In the genomic region with DNA sequence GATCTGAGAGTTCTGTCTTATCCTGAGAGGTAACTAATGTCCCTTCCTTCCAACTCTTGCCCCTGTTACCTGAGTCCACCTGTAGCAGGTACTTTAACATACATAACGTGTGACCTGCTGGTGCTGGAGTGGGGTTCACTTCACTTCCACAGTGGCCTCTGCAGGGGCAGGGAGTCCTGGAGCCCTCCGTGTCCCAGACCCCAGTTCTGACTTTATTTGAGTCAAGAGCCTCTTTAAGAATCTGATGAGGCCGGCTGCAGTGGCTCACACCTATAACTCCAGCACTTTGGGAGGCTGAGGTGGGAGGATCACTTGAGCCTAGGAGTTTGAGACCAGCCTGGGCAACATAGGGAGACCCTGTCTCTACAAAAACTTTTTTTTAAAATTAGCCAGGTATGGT, we compare ENCODE assay signal across 14 cellular contexts.
DNase-seq lines count a peak whose midpoint lies in the region; ATAC-seq and TF ChIP-seq lines count a peak whose summit lies in the region.
"Had no signal": no experiment of that assay in that cellular context is flagged by ENCODE, and none has a peak within 500 bp of the region (broad histone marks: within the 10 kb centered on the region; RNA-seq: fewer than 3 reads in every experiment).

No MANE protein-coding gene starts in this region.

- no peaks in the 10 kb centered on the region for H3K27me3 ChIP-seq in RWPE2 (ENCODE audit: insufficient read depth, poor library complexity, severe bottlenecking)

- no peak for TF ChIP-seq CTCF in activated CD8-positive, alpha-beta T cell treated with anti-CD3 and anti-CD28 coated beads for 36 hours (IDR thresholded peaks at IDR 0.05)
- TF ChIP-seq CTCF in RWPE2 (IDR thresholded peaks at IDR 0.05; ENCODE audit: poor library complexity, severe bottlenecking) (no peak), chondrocyte (IDR thresholded peaks at IDR 0.05) (no peak), omental fat pad (IDR thresholded peaks at IDR 0.05) (no peak)

- DNase-seq in activated CD8-positive, alpha-beta T cell treated with anti-CD3 and anti-CD28 coated beads, Interleukin-2, amount 10 ng/mL, durations not matched to agents 7 days and 5 days: peak; percentile 3
- no peak for DNase-seq in activated CD8-positive, alpha-beta T cell treated with anti-CD3 and anti-CD28 coated beads for 36 hours
- DNase-seq in RWPE2 (ENCODE audit: low spot score) (peak; percentile 21), chondrocyte (ENCODE audit: low spot score) (peak; percentile 51), omental fat pad (ENCODE audit: low spot score) (peak; percentile 6), NCI-H2107 (lab: John Stamatoyannopoulos, UW) (no peak)
- DNase-seq in activated T-cell treated with anti-CD3 and anti-CD28 coated beads, Interleukin-2, amount 50 U/mL, for 24 hours: no peak
- DNase-seq in activated CD4-positive, CD25-positive, alpha-beta regulatory T cell treated with anti-CD3 and anti-CD28 coated beads, Interleukin-2, amount 50 U/mL, for 72 hours: no peak
- DNase-seq: COR-L47, NCI-H1417 treated with DMSO at 0.1 percent for 48 hours, NCI-H2029, NCI-H524 had no signal

- no peaks in the 10 kb centered on the region for H3K36me3 Mint-ChIP-seq in activated CD8-positive, alpha-beta T cell treated with anti-CD3 and anti-CD28 coated beads, Interleukin-2, amount 10 ng/mL, durations not matched to agents 7 days and 5 days (ENCODE audit: low read depth)
- no peaks in the 10 kb centered on the region for H3K36me3 Mint-ChIP-seq in activated CD8-positive, alpha-beta T cell treated with anti-CD3 and anti-CD28 coated beads for 36 hours (ENCODE audit: low read depth)
- no peaks in the 10 kb centered on the region for H3K36me3 Mint-ChIP-seq in chondrocyte (ENCODE audit: low read depth)
- no peaks in the 10 kb centered on the region for H3K36me3 Mint-ChIP-seq in activated T-cell treated with anti-CD3 and anti-CD28 coated beads, Interleukin-2, amount 50 U/mL, for 24 hours (ENCODE audit: low read depth)
- H3K36me3 Mint-ChIP-seq: IgD-negative memory B cell had no signal

- no peaks in the 10 kb centered on the region for H3K9me3 Mint-ChIP-seq in activated CD8-positive, alpha-beta T cell treated with anti-CD3 and anti-CD28 coated beads, Interleukin-2, amount 10 ng/mL, durations not matched to agents 7 days and 5 days (ENCODE audit: insufficient read depth)
- H3K9me3 Mint-ChIP-seq in activated CD8-positive, alpha-beta T cell treated with anti-CD3 and anti-CD28 coated beads for 36 hours: no peaks in the 10 kb centered on the region
- peaks cover 8% of the 10 kb centered on the region for H3K9me3 Mint-ChIP-seq in chondrocyte (ENCODE audit: low read depth)
- no peaks in the 10 kb centered on the region for H3K9me3 Mint-ChIP-seq in activated T-cell treated with anti-CD3 and anti-CD28 coated beads, Interleukin-2, amount 50 U/mL, for 24 hours

- H3K27ac Mint-ChIP-seq in activated CD8-positive, alpha-beta T cell treated with anti-CD3 and anti-CD28 coated beads, Interleukin-2, amount 10 ng/mL, durations not matched to agents 7 days and 5 days: no peak overlapping the region
- no peak overlapping the region for H3K27ac Mint-ChIP-seq in activated CD8-positive, alpha-beta T cell treated with anti-CD3 and anti-CD28 coated beads for 36 hours
- no peak overlapping the region for H3K27ac Mint-ChIP-seq in chondrocyte (ENCODE audit: unreplicated experiment)
- H3K27ac Mint-ChIP-seq in activated T-cell treated with anti-CD3 and anti-CD28 coated beads, Interleukin-2, amount 50 U/mL, for 24 hours: no peak overlapping the region
- H3K27ac Mint-ChIP-seq: IgD-negative memory B cell had no signal

- no peaks in the 10 kb centered on the region for H3K9me3 ChIP-seq in RWPE2 (ENCODE audit: severe bottlenecking)

- intact Hi-C loops in activated CD8-positive, alpha-beta T cell treated with anti-CD3 and anti-CD28 coated beads for 36 hours (cut with micrococcal nuclease): loop anchor here (10.0 kb wide), 1 partner anchor 65 kb away; no protein-coding TSS in a partner anchor

- H3K4me3 Mint-ChIP-seq in activated CD8-positive, alpha-beta T cell treated with anti-CD3 and anti-CD28 coated beads, Interleukin-2, amount 10 ng/mL, durations not matched to agents 7 days and 5 days: no peak overlapping the region
- H3K4me3 Mint-ChIP-seq in activated CD8-positive, alpha-beta T cell treated with anti-CD3 and anti-CD28 coated beads for 36 hours: no peak overlapping the region
- H3K4me3 Mint-ChIP-seq in chondrocyte (ENCODE audit: unreplicated experiment): no peak overlapping the region
- no peak overlapping the region for H3K4me3 Mint-ChIP-seq in activated T-cell treated with anti-CD3 and anti-CD28 coated beads, Interleukin-2, amount 50 U/mL, for 24 hours
- H3K4me3 Mint-ChIP-seq: IgD-negative memory B cell had no signal

- POLR2A ChIA-PET in activated CD8-positive, alpha-beta T cell treated with anti-CD3 and anti-CD28 coated beads, Interleukin-2, amount 10 ng/mL, durations not matched to agents 7 days and 5 days (lab: Charles Lee): no interaction called here
- POLR2A ChIA-PET in activated CD8-positive, alpha-beta T cell treated with anti-CD3 and anti-CD28 coated beads for 36 hours (lab: Charles Lee): no interaction called here

- no peak overlapping the region for H3K4me3 ChIP-seq in RWPE2 (ENCODE audit: severe bottlenecking)

- H3K27me3 Mint-ChIP-seq in activated CD8-positive, alpha-beta T cell treated with anti-CD3 and anti-CD28 coated beads, Interleukin-2, amount 10 ng/mL, durations not matched to agents 7 days and 5 days (ENCODE audit: low read depth): peaks cover 5% of the 10 kb centered on the region
- H3K27me3 Mint-ChIP-seq in activated CD8-positive, alpha-beta T cell treated with anti-CD3 and anti-CD28 coated beads for 36 hours: no peaks in the 10 kb centered on the region
- H3K27me3 Mint-ChIP-seq in chondrocyte (ENCODE audit: low read depth): no peaks in the 10 kb centered on the region
- H3K27me3 Mint-ChIP-seq in activated T-cell treated with anti-CD3 and anti-CD28 coated beads, Interleukin-2, amount 50 U/mL, for 24 hours: no peaks in the 10 kb centered on the region
- H3K27me3 Mint-ChIP-seq: IgD-negative memory B cell had no signal

- no peaks in the 10 kb centered on the region for H3K4me1 Mint-ChIP-seq in activated CD8-positive, alpha-beta T cell treated with anti-CD3 and anti-CD28 coated beads, Interleukin-2, amount 10 ng/mL, durations not matched to agents 7 days and 5 days (ENCODE audit: low read depth)
- no peaks in the 10 kb centered on the region for H3K4me1 Mint-ChIP-seq in activated CD8-positive, alpha-beta T cell treated with anti-CD3 and anti-CD28 coated beads for 36 hours (ENCODE audit: low read depth)
- H3K4me1 Mint-ChIP-seq in chondrocyte (ENCODE audit: low read depth): peaks cover 12% of the 10 kb centered on the region
- no peaks in the 10 kb centered on the region for H3K4me1 Mint-ChIP-seq in activated T-cell treated with anti-CD3 and anti-CD28 coated beads, Interleukin-2, amount 50 U/mL, for 24 hours (ENCODE audit: low read depth)

- no peaks in the 10 kb centered on the region for H3K4me1 ChIP-seq in RWPE2 (ENCODE audit: insufficient read depth, poor library complexity, severe bottlenecking)

- no peak for ATAC-seq in activated CD8-positive, alpha-beta T cell treated with anti-CD3 and anti-CD28 coated beads, Interleukin-2, amount 10 ng/mL, durations not matched to agents 7 days and 5 days
- ATAC-seq in activated CD8-positive, alpha-beta T cell treated with anti-CD3 and anti-CD28 coated beads for 36 hours: no peak
- ATAC-seq in RWPE2 (ENCODE audit: low read depth) (no peak), omental fat pad (ENCODE audit: low FRiP score) (no peak)

- H3K27ac ChIP-seq in RWPE2 (ENCODE audit: poor library complexity, severe bottlenecking): no peak overlapping the region
- H3K27ac ChIP-seq: 22Rv1 had no signal

- CTCF ChIA-PET in activated CD8-positive, alpha-beta T cell treated with anti-CD3 and anti-CD28 coated beads, Interleukin-2, amount 10 ng/mL, durations not matched to agents 7 days and 5 days (lab: Charles Lee): no interaction called here
- CTCF ChIA-PET in activated CD8-positive, alpha-beta T cell treated with anti-CD3 and anti-CD28 coated beads for 36 hours (lab: Charles Lee): no interaction called here

- no peaks in the 10 kb centered on the region for H3K36me3 ChIP-seq in RWPE2 (ENCODE audit: low read depth)

Comparison
In these comparisons a context has a peak if more than half of its experiments do, and no peak if none do; other contexts are left out.
1. DNase-seq: peak in activated CD8-positive, alpha-beta T cell treated with anti-CD3 and anti-CD28 coated beads, Interleukin-2, amount 10 ng/mL, durations not matched to agents 7 days and 5 days (single experiment), RWPE2 (single experiment), chondrocyte (single experiment) and omental fat pad (single experiment); none in activated CD8-positive, alpha-beta T cell treated with anti-CD3 and anti-CD28 coated beads for 36 hours (single experiment), activated T-cell treated with anti-CD3 and anti-CD28 coated beads, Interleukin-2, amount 50 U/mL, for 24 hours (single experiment), activated CD4-positive, CD25-positive, alpha-beta regulatory T cell treated with anti-CD3 and anti-CD28 coated beads, Interleukin-2, amount 50 U/mL, for 72 hours (single experiment) and NCI-H2107 (single experiment).